ENCODE assay signal across 7 cellular contexts in genomic region chr1:91830242-91831131, GRCh38. TPM values are rescaled to one million over a fixed set of nuclear protein-coding genes. Genes with fewer than 3 reads are reported as not detected.
DNase-seq lines count a peak whose midpoint lies in the region; ATAC-seq, FAIRE-seq and TF ChIP-seq lines count a peak whose summit lies in the region.

No MANE protein-coding gene starts in this region.

- no peaks in the 10 kb centered on the region for H4K20me1 ChIP-seq in GM12878 (ENCODE audit: control insufficient read depth, insufficient read depth)

- H3K4me1 ChIP-seq in GM12878 (ENCODE audit: control insufficient read depth, insufficient read depth, low read length) (peaks cover 10% of the 10 kb centered on the region; the same call in 1 of the 2 replicates), thyroid gland (peaks cover 11 to 29% of the 10 kb centered on the region in 2 donors)

- DNase-seq in LoVo (ENCODE audit: low spot score) (peak; percentile 51), GM12878 (ENCODE audit: low read depth, low spot score) (no peak), kidney epithelial cell (ENCODE audit: low read depth) (no peak), thyroid gland (peak; percentile 83 to 87), endothelial cell (ENCODE audit: low spot score) (no peak), NCI-H510A treated with DMSO at 0.1 percent for 48 hours (lab: John Stamatoyannopoulos, UW) (no peak)

- H2AFZ ChIP-seq in GM12878 (ENCODE audit: control insufficient read depth, low read depth, low read length), result no peak overlapping the region; the same call in 1 of the 2 replicates

- peak; percentile 55 for ATAC-seq in GM12878
- no peak for ATAC-seq in HG03045 (IDR thresholded peaks at IDR 0.05; ENCODE audit: unreplicated experiment)

- TF ChIP-seq EP300 in GM12878 (IDR thresholded peaks at IDR 0.05; ENCODE audit: borderline replicate concordance in 1 of 2, control insufficient read depth in 1 of 2, low read depth in 2 of 2, low read length in 2 of 2), result no peak

- FAIRE-seq in GM12878 (lab: Jason Lieb, UNC), result no peak

- WGBS in GM12878 (ENCODE audit: insufficient coverage, insufficient replicate concordance, low lambda C conversion rate, missing lambda C conversion rate), result 42% methylated on average over 10 of the region's 10 CpGs
- 11 to 36% methylated on average over 6 to 10 of the region's 10 CpGs for WGBS in thyroid gland, 2 donors

- TF ChIP-seq RAD21 in GM12878 (IDR thresholded peaks at IDR 0.05; ENCODE audit: insufficient read depth, low read depth, low read length), result no peak

- H3K9me3 ChIP-seq in GM12878 (replicated peaks; ENCODE audit: control insufficient read depth, insufficient read depth, low read length) (no peaks in the 10 kb centered on the region), thyroid gland (no peaks in the 10 kb centered on the region)

- H3K36me3 ChIP-seq in GM12878 (ENCODE audit: control insufficient read depth in 2 of 2, insufficient read depth in 2 of 2, low read length in 1 of 2) (no peaks in the 10 kb centered on the region), kidney epithelial cell (ENCODE audit: control insufficient read depth, insufficient read depth, low read length) (no peaks in the 10 kb centered on the region), thyroid gland (no peaks in the 10 kb centered on the region)

- no peaks in the 10 kb centered on the region for H3K36me3 Mint-ChIP-seq in endothelial cell (ENCODE audit: low read depth, unreplicated experiment)

- intact Hi-C loops in GM12878 (cut with micrococcal nuclease; ENCODE audit: unreplicated experiment) (no loop called here), thyroid gland (cut with DNase I) (no loop called here)

- H3K27ac Mint-ChIP-seq in endothelial cell (ENCODE audit: unreplicated experiment), result no peak overlapping the region

- H3K4me3 Mint-ChIP-seq in endothelial cell (ENCODE audit: unreplicated experiment), result no peak overlapping the region

- POLR2A ChIA-PET in GM12878 (lab: Charles Lee), result interaction anchor here (0.5 to 0.6 kb wide), 2 partner anchors 20 to 92 kb away, joined by 3 read pairs; no protein-coding TSS in a partner anchor

- no peaks in the 10 kb centered on the region for H3K79me2 ChIP-seq in GM12878 (ENCODE audit: control insufficient read depth, insufficient read depth, low read length)

- TF ChIP-seq CTCF in GM12878 (IDR thresholded peaks at IDR 0.05 in 2 of 3, conservative IDR thresholded peaks at IDR 0.05 in 1 of 3; ENCODE audit: control insufficient read depth in 2 of 3, extremely low read depth in 1 of 3, insufficient read depth in 1 of 3, low read depth in 3 of 3, low read length in 3 of 3), result no peak
- TF ChIP-seq CTCF in kidney epithelial cell (IDR thresholded peaks at IDR 0.05; ENCODE audit: insufficient read depth, low read length, poor library complexity, severe bottlenecking), result peak; percentile 26
- peak in 5 of 6 experiments; percentile 12 to 50 (median 41) for TF ChIP-seq CTCF in thyroid gland (IDR thresholded peaks at IDR 0.05)
- no peak for TF ChIP-seq CTCF in endothelial cell (IDR thresholded peaks at IDR 0.05; ENCODE audit: unreplicated experiment)

- H3K9me3 Mint-ChIP-seq in endothelial cell (ENCODE audit: unreplicated experiment), result no peaks in the 10 kb centered on the region

- in situ Hi-C loops in GM12878 (cut with MboI), result no loop called here

- no peaks in the 10 kb centered on the region for H3K27me3 ChIP-seq in GM12878 (replicated peaks in 1 of 2; ENCODE audit: control insufficient read depth in 2 of 2, insufficient read depth in 2 of 2, low read length in 1 of 2)
- H3K27me3 ChIP-seq in kidney epithelial cell (ENCODE audit: control insufficient read depth, insufficient read depth, low read length), result no peaks in the 10 kb centered on the region
- H3K27me3 ChIP-seq in thyroid gland, result no peaks in the 10 kb centered on the region

- H3K9ac ChIP-seq in GM12878 (ENCODE audit: control insufficient read depth, insufficient read depth, low read length), result no peak overlapping the region

- SMC1A ChIA-PET in GM12878 (lab: Charles Lee; ENCODE audit: uncharacterized antibody, unreplicated experiment), result interaction anchor here (1.5 kb wide), 1 partner anchor 13 kb away, joined by 3 read pairs; no protein-coding TSS in a partner anchor

- TF ChIP-seq POLR2A in GM12878 (IDR thresholded peaks at IDR 0.05; ENCODE audit: low read depth, low read length) (no peak), thyroid gland (IDR thresholded peaks at IDR 0.05) (no peak)

- H3K4me2 ChIP-seq in GM12878 (ENCODE audit: control insufficient read depth, insufficient read depth), result peak overlapping the region; percentile 2

- H3K4me3 ChIP-seq in GM12878 (no peak overlapping the region), kidney epithelial cell (ENCODE audit: low read depth, low read length) (no peak overlapping the region), thyroid gland (replicated peaks in 1 of 3) (no peak overlapping the region)

- H3K27me3 Mint-ChIP-seq in endothelial cell (ENCODE audit: unreplicated experiment), result peaks cover 5% of the 10 kb centered on the region

- BruUV-seq in GM12878 (replicated peaks; lab: Mats Ljungman, UMichigan), result no TSS peak

- RAD21 ChIA-PET in GM12878 (lab: Charles Lee; ENCODE audit: unreplicated experiment), result interaction anchor here (0.8 kb wide), 2 partner anchors 19 to 148 kb away, joined by 3 read pairs; no protein-coding TSS in a partner anchor

- H3K27ac ChIP-seq in GM12878 (ENCODE audit: control insufficient read depth, insufficient read depth) (no peak overlapping the region), thyroid gland (peak overlapping the region; percentile 7 to 24 (median 23))

- peaks cover 11% of the 10 kb centered on the region for H3K4me1 Mint-ChIP-seq in endothelial cell (ENCODE audit: unreplicated experiment)

- CTCF ChIA-PET in GM12878 (lab: Yijun Ruan, JAX), result no interaction called here

TF ChIP-seq in GM12878, 131 proteins besides CTCF, POLR2A, EP300 and RAD21 (continues in another document):
- TF ChIP-seq RB1 (IDR thresholded peaks at IDR 0.05; ENCODE audit: borderline replicate concordance), result no peak
- no peak for TF ChIP-seq FOS (IDR thresholded peaks at IDR 0.05; ENCODE audit: borderline replicate concordance, extremely low read depth, insufficient read length)
- TF ChIP-seq MTA2 (IDR thresholded peaks at IDR 0.05; ENCODE audit: low read depth), result no peak
- TF ChIP-seq CUX1 (IDR thresholded peaks at IDR 0.05; ENCODE audit: insufficient replicate concordance, low read depth, low read length), result no peak
- TF ChIP-seq ZSCAN29 (IDR thresholded peaks at IDR 0.05), result no peak
- TF ChIP-seq ZNF207 (IDR thresholded peaks at IDR 0.05; ENCODE audit: borderline replicate concordance), result no peak
- TF ChIP-seq HDAC2 (IDR thresholded peaks at IDR 0.05), result no peak
- no peak for TF ChIP-seq KLF5 (IDR thresholded peaks at IDR 0.05; ENCODE audit: partially characterized antibody)

RNA-seq across cellular contexts. Expression of gene TGFBR3, which starts 55.5 kb away (rescaled TPM):
- total RNA-seq in GM12878 (2013; cell fraction: nucleolus; rRNA removed), result 2.4 and 3.2 TPM in 2 replicates
- total RNA-seq in GM12878 (2014; rRNA removed), result 15.1 and 17.3 TPM in 2 replicates
- total RNA-seq in GM12878 (2014; rRNA removed; fragmentation: Illumina TruSeq; extraction: Trizol), result 10.1 and 11.1 TPM in 2 replicates
- 16.5 and 18.6 TPM in 2 replicates for total RNA-seq in GM12878 (2021)
- 1.6 TPM for polyA plus RNA-seq in GM12878 (2011; ENCODE audit: low read depth)
- 7.8 and 9.3 TPM in 2 replicates for polyA plus RNA-seq in GM12878 (2011; rRNA removed)
- 8.2 and 8.4 TPM in 2 replicates for polyA plus RNA-seq in GM12878 (2011; cell fraction: cytosol; rRNA removed)
- polyA plus RNA-seq in GM12878 (2011; cell fraction: nucleus; rRNA removed), result 6.4 and 9.2 TPM in 2 replicates
- 2.6 and 3.7 TPM in 2 replicates for polyA plus RNA-seq in GM12878 (2012)
- polyA plus RNA-seq in GM12878 (2014; fragmentation: Illumina TruSeq; extraction: Trizol), result 15.4 and 22.5 TPM in 2 replicates
- 1 to 10 TPM; 2.7 to 3.1 TPM for polyA plus RNA-seq in GM12878 (2014; fragmentation: Nextera tagmentation; extraction: Ambion mirVana)
- 6.4 and 7.0 TPM in 2 replicates for polyA plus RNA-seq in GM12878 (2014; rRNA removed)
- polyA plus RNA-seq in GM12878 (2016; fragmentation: Nextera tagmentation; extraction: Ambion mirVana), result 10 to 100 TPM; 14.2 to 16.5 TPM
- polyA minus RNA-seq in GM12878 (2011; rRNA and poly(A)+ RNA removed), result 28.4 and 29.7 TPM in 2 replicates
- polyA minus RNA-seq in GM12878 (2011; cell fraction: cytosol; rRNA and poly(A)+ RNA removed), result 9.1 TPM in 2 replicates
- 13.8 and 24.5 TPM in 2 replicates for polyA minus RNA-seq in GM12878 (2011; cell fraction: nucleus; rRNA and poly(A)+ RNA removed)
- 4.2 and 5.5 TPM in 2 replicates for total RNA-seq in kidney epithelial cell
- total RNA-seq in thyroid gland, result 100 to 1,000 TPM in 2 of 4 donors, 10 to 100 TPM in 2; 37.2 to 223 (median 106) TPM
- 39.2 TPM for total RNA-seq in endothelial cell (ENCODE audit: unreplicated experiment)

Comparison
In these comparisons a context has a peak if more than half of its experiments do, and no peak if none do; other contexts are left out.
1. DNase-seq: peak in LoVo (single experiment) and thyroid gland (2 of 2); none in GM12878 (single experiment), kidney epithelial cell (single experiment), endothelial cell (single experiment) and NCI-H510A treated with DMSO at 0.1 percent for 48 hours (single experiment).
2. CTCF ChIP-seq: peak in kidney epithelial cell (single experiment) and thyroid gland (5 of 6); none in GM12878 (0 of 3) and endothelial cell (single experiment).